In the genomic region with DNA sequence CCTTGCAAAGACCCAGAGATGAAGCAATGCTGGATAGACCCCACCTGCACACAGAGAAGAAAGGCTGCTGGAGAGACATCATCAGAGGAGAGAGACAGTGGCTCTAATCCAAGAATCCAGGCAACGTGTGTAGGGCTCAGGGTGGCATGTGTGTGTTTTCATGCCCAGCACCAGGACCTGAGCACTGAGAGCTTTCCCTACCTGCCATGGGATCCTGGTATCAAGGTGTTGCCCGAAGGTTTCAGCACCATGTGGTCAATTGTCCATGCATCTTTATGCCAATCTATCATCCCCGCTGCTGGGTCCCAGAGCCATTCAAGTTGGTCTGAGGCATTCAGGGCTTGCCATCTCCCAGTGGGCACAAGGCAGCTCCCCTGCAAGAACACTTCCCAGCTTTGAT, we compare ENCODE assay signal across 21 cellular contexts. TPM values are rescaled to one million over a fixed set of nuclear protein-coding genes. Genes with fewer than 3 reads are reported as not detected.
DNase-seq lines count a peak whose midpoint lies in the region; ATAC-seq, FAIRE-seq and TF ChIP-seq lines count a peak whose summit lies in the region.
"Had no signal": no experiment of that assay in that cellular context is flagged by ENCODE, and none has a peak within 500 bp of the region (broad histone marks: within the 10 kb centered on the region; RNA-seq: fewer than 3 reads in every experiment).

No MANE protein-coding gene starts in this region.

- H3K4me1 ChIP-seq in H1 (replicated peaks in 1 of 4; ENCODE audit: control insufficient read depth in 3 of 4, insufficient read depth in 4 of 4, low read length in 3 of 4) (peaks cover 0 to 4% (median 2%) of the 10 kb centered on the region in 4 experiments; a peak in 3 of 7 replicates), keratinocyte (ENCODE audit: control insufficient read depth, extremely low read depth, insufficient read depth, low read length) (peaks cover 24% of the 10 kb centered on the region)
- H3K4me1 ChIP-seq: A549, BE2C had no signal

- H3K4me3 Mint-ChIP-seq in stimulated activated effector memory CD8-positive, alpha-beta T cell treated with anti-CD3 and anti-CD28 coated beads, Interleukin-12 subunit alpha, Interleukin-12 subunit beta, amount 100 ng/mL, for 72 hours = no peak overlapping the region
- no peak overlapping the region for H3K4me3 Mint-ChIP-seq in activated CD4-positive, alpha-beta memory T cell treated with anti-CD3 and anti-CD28 coated beads, Interleukin-2, amount 10 ng/mL, durations not matched to agents 7 days and 5 days
- H3K4me3 Mint-ChIP-seq: CD4-positive, alpha-beta memory T cell; HFFc6 had no signal

- CTCF ChIA-PET in H1 (lab: Charles Lee; ENCODE audit: partially characterized antibody) = interaction anchor here (1.4 to 2.0 kb wide), 3 partner anchors 10 to 70 kb away, joined by 3 to 6 read pairs (median 5); no protein-coding TSS in a partner anchor
- CTCF ChIA-PET in activated CD4-positive, alpha-beta memory T cell treated with anti-CD3 and anti-CD28 coated beads, Interleukin-2, amount 10 ng/mL, durations not matched to agents 7 days and 5 days (lab: Charles Lee) = no interaction called here

- H3K79me2 ChIP-seq in H1 (ENCODE audit: control insufficient read depth in 1 of 2, insufficient read depth in 2 of 2, low read length in 2 of 2) (no peaks in the 10 kb centered on the region), keratinocyte (ENCODE audit: control insufficient read depth, insufficient read depth, low read length) (no peaks in the 10 kb centered on the region)

- no peak for TF ChIP-seq POLR2A in H1 (IDR thresholded peaks at IDR 0.05; ENCODE audit: control extremely low read depth in 1 of 2, low read depth in 2 of 2, low read length in 2 of 2)

- peaks cover 10% of the 10 kb centered on the region for H3K27me3 Mint-ChIP-seq in activated CD4-positive, alpha-beta memory T cell treated with anti-CD3 and anti-CD28 coated beads, Interleukin-2, amount 10 ng/mL, durations not matched to agents 7 days and 5 days

- H2BK120ac ChIP-seq in H1 (replicated peaks; ENCODE audit: low read depth, low read length) = no peak overlapping the region

- no peak overlapping the region for H4K91ac ChIP-seq in H1 (replicated peaks; ENCODE audit: insufficient read length, low read length)

- no peaks in the 10 kb centered on the region for H3K27me3 ChIP-seq in H1 (replicated peaks in 1 of 4; ENCODE audit: control insufficient read depth in 3 of 4, extremely low read depth in 1 of 4, insufficient read depth in 3 of 4, low read length in 3 of 4)
- H3K27me3 ChIP-seq in keratinocyte (ENCODE audit: control insufficient read depth, extremely low read depth, insufficient read depth, low read length) = no peaks in the 10 kb centered on the region
- H3K27me3 ChIP-seq: BE2C had no signal

- no peak overlapping the region for H3K56ac ChIP-seq in H1 (replicated peaks; ENCODE audit: insufficient read length, low read depth, low read length)

- no peak for TF ChIP-seq EP300 in H1 (IDR thresholded peaks at IDR 0.05; ENCODE audit: borderline replicate concordance in 1 of 2, low read depth in 2 of 2, low read length in 2 of 2)

- H3K27ac Mint-ChIP-seq in stimulated activated effector memory CD8-positive, alpha-beta T cell treated with anti-CD3 and anti-CD28 coated beads, Interleukin-12 subunit alpha, Interleukin-12 subunit beta, amount 100 ng/mL, for 72 hours = no peak overlapping the region
- no peak overlapping the region for H3K27ac Mint-ChIP-seq in activated CD4-positive, alpha-beta memory T cell treated with anti-CD3 and anti-CD28 coated beads, Interleukin-2, amount 10 ng/mL, durations not matched to agents 7 days and 5 days
- H3K27ac Mint-ChIP-seq: CD4-positive, alpha-beta memory T cell; HFFc6 had no signal

- no peak overlapping the region for H4K8ac ChIP-seq in H1 (ENCODE audit: extremely low read depth, insufficient read depth, low read length)

- DNase-seq in cardiac septum (ENCODE audit: low spot score) (peak; percentile 55), left cardiac atrium (no peak), H1 (ENCODE audit: low read depth in 1 of 2, low spot score in 2 of 2) (no peak), keratinocyte (ENCODE audit: low read depth, low spot score) (no peak), NOMO-1 (lab: John Stamatoyannopoulos, UW; ENCODE audit: unreplicated experiment in 2 of 2) (no peak)
- DNase-seq in stimulated activated effector memory CD8-positive, alpha-beta T cell treated with anti-CD3 and anti-CD28 coated beads, Interleukin-12 subunit alpha, Interleukin-12 subunit beta, amount 100 ng/mL, for 72 hours (ENCODE audit: low spot score in 2 of 2) = no peak
- DNase-seq in activated CD4-positive, alpha-beta memory T cell treated with anti-CD3 and anti-CD28 coated beads, Interleukin-2, amount 10 ng/mL, durations not matched to agents 7 days and 5 days = no peak
- DNase-seq: BE2C; CD4-positive, alpha-beta memory T cell; DMS153; DND-41; GDM1; HCEC 1CT; HFFc6 had no signal

- no peaks in the 10 kb centered on the region for H3K79me1 ChIP-seq in H1 (ENCODE audit: low read depth, low read length)

- no peaks in the 10 kb centered on the region for H3K9me1 ChIP-seq in keratinocyte (ENCODE audit: control insufficient read depth, extremely low read depth, insufficient read depth, low read length)

- 0 out of 2 replicates have a peak overlapping the region, but pooled peaks have one; percentile 23 for H2BK15ac ChIP-seq in H1 (ENCODE audit: low read length)

- TF ChIP-seq CTCF in H1 (IDR thresholded peaks at IDR 0.05; ENCODE audit: control extremely low read depth in 1 of 3, insufficient read depth in 1 of 3, low read depth in 1 of 3, low read length in 3 of 3) (no peak), keratinocyte (optimal IDR thresholded peaks at IDR 0.05 in 1 of 3, IDR thresholded peaks at IDR 0.05 in 1 of 3, conservative IDR thresholded peaks at IDR 0.05 in 1 of 3; ENCODE audit: extremely low read depth in 1 of 3, insufficient read depth in 2 of 3, low read length in 3 of 3) (no peak)

- H3K9me3 ChIP-seq in H1 (ENCODE audit: insufficient read depth in 2 of 2, low read depth in 1 of 2, low read length in 1 of 2) (no peaks in the 10 kb centered on the region), keratinocyte (ENCODE audit: control insufficient read depth, low read depth, low read length) (no peaks in the 10 kb centered on the region)
- H3K9me3 ChIP-seq: A549, BE2C had no signal

- no peak overlapping the region for H3K4me2 ChIP-seq in H1 (ENCODE audit: insufficient read depth in 1 of 2, low read depth in 2 of 2, low read length in 2 of 2)
- no peak overlapping the region for H3K4me2 ChIP-seq in keratinocyte (ENCODE audit: control insufficient read depth, extremely low read depth, insufficient read depth, low read depth, low read length)
- H3K4me2 ChIP-seq: A549 had no signal

- no peak overlapping the region; the same call in 1 of the 2 replicates for H2AK5ac ChIP-seq in H1 (ENCODE audit: low read depth, low read length)

- no peak overlapping the region for H3K18ac ChIP-seq in H1 (ENCODE audit: extremely low read depth, low read length)

- no peaks in the 10 kb centered on the region for H3K4me1 Mint-ChIP-seq in stimulated activated effector memory CD8-positive, alpha-beta T cell treated with anti-CD3 and anti-CD28 coated beads, Interleukin-12 subunit alpha, Interleukin-12 subunit beta, amount 100 ng/mL, for 72 hours
- H3K4me1 Mint-ChIP-seq in activated CD4-positive, alpha-beta memory T cell treated with anti-CD3 and anti-CD28 coated beads, Interleukin-2, amount 10 ng/mL, durations not matched to agents 7 days and 5 days = peaks cover 5% of the 10 kb centered on the region
- H3K4me1 Mint-ChIP-seq: CD4-positive, alpha-beta memory T cell had no signal

- intact Hi-C loops in cardiac septum (cut with DNase I) = no loop called here
- intact Hi-C loops in left cardiac atrium (cut with DNase I) = no loop called here

- H3K14ac ChIP-seq in H1 (ENCODE audit: insufficient read length) = no peak overlapping the region

- H3K23me2 ChIP-seq in H1 (ENCODE audit: low read depth, low read length) = no peaks in the 10 kb centered on the region

- no peak overlapping the region for H3K23ac ChIP-seq in H1 (ENCODE audit: insufficient read length)

- no peak for TF ChIP-seq RAD21 in H1 (IDR thresholded peaks at IDR 0.05 in 1 of 2, conservative IDR thresholded peaks at IDR 0.05 in 1 of 2; ENCODE audit: low read depth in 2 of 2, low read length in 2 of 2)

- no peak overlapping the region for H3K4ac ChIP-seq in H1 (replicated peaks; ENCODE audit: insufficient read length, low read depth, low read length)

- H4K20me1 ChIP-seq in H1 (replicated peaks in 1 of 2; ENCODE audit: control insufficient read depth in 1 of 2, insufficient read depth in 2 of 2, low read length in 2 of 2) (no peaks in the 10 kb centered on the region), keratinocyte (ENCODE audit: control insufficient read depth, extremely low read depth, insufficient read depth, low read length) (no peaks in the 10 kb centered on the region)

- FAIRE-seq in H1 (lab: Jason Lieb, UNC) (no peak), keratinocyte (lab: Jason Lieb, UNC) (peak; percentile 26)
- FAIRE-seq: A549, GM12892, HTR-8/SVneo had no signal

- H3K27ac ChIP-seq in H1 (ENCODE audit: low read depth, low read length) = no peak overlapping the region
- no peak overlapping the region for H3K27ac ChIP-seq in keratinocyte (ENCODE audit: control insufficient read depth, insufficient read depth, low read length)
- H3K27ac ChIP-seq: A549, C4-2B had no signal

- dilution Hi-C loops in keratinocyte (cut with MboI; ENCODE audit: extremely low pct_ligation_motif_present, low sequenced_read_pairs) = no loop called here

- no peak overlapping the region for H4K5ac ChIP-seq in H1 (ENCODE audit: insufficient read length, low read depth, low read length)

- no peaks in the 10 kb centered on the region for H3K36me3 Mint-ChIP-seq in stimulated activated effector memory CD8-positive, alpha-beta T cell treated with anti-CD3 and anti-CD28 coated beads, Interleukin-12 subunit alpha, Interleukin-12 subunit beta, amount 100 ng/mL, for 72 hours
- no peaks in the 10 kb centered on the region for H3K36me3 Mint-ChIP-seq in activated CD4-positive, alpha-beta memory T cell treated with anti-CD3 and anti-CD28 coated beads, Interleukin-2, amount 10 ng/mL, durations not matched to agents 7 days and 5 days (ENCODE audit: low read depth)
- H3K36me3 Mint-ChIP-seq: CD4-positive, alpha-beta memory T cell had no signal

- H3K4me3 ChIP-seq in H1 (ENCODE audit: extremely low read depth in 1 of 4, insufficient read depth in 2 of 4, low read depth in 3 of 4, low read length in 4 of 4) (no peak overlapping the region), keratinocyte (ENCODE audit: control insufficient read depth in 2 of 3, extremely low read depth in 1 of 3, insufficient read depth in 2 of 3, low read depth in 1 of 3, low read length in 3 of 3) (no peak overlapping the region)
- H3K4me3 ChIP-seq: A549 had no signal

- no peak overlapping the region for H2BK12ac ChIP-seq in H1 (ENCODE audit: low read depth, low read length)

- no peak for ATAC-seq in left cardiac atrium
- ATAC-seq in stimulated activated effector memory CD8-positive, alpha-beta T cell treated with anti-CD3 and anti-CD28 coated beads, Interleukin-12 subunit alpha, Interleukin-12 subunit beta, amount 100 ng/mL, for 72 hours = peak; percentile 24
- ATAC-seq in GM19467 (IDR thresholded peaks at IDR 0.05; ENCODE audit: unreplicated experiment) = no peak
- ATAC-seq: A549 had no signal

- H2BK5ac ChIP-seq in H1 (ENCODE audit: low read depth, low read length) = no peak overlapping the region

- no peaks in the 10 kb centered on the region for H3K9me3 Mint-ChIP-seq in stimulated activated effector memory CD8-positive, alpha-beta T cell treated with anti-CD3 and anti-CD28 coated beads, Interleukin-12 subunit alpha, Interleukin-12 subunit beta, amount 100 ng/mL, for 72 hours
- no peaks in the 10 kb centered on the region for H3K9me3 Mint-ChIP-seq in activated CD4-positive, alpha-beta memory T cell treated with anti-CD3 and anti-CD28 coated beads, Interleukin-2, amount 10 ng/mL, durations not matched to agents 7 days and 5 days
- H3K9me3 Mint-ChIP-seq: CD4-positive, alpha-beta memory T cell; HFFc6 had no signal

- H2AFZ ChIP-seq in H1 (ENCODE audit: low read length) (no peak overlapping the region), keratinocyte (ENCODE audit: control insufficient read depth, low read length) (no peak overlapping the region)

- POLR2A ChIA-PET in H1 (lab: Charles Lee; ENCODE audit: partially characterized antibody) = no interaction called here
- POLR2A ChIA-PET in activated CD4-positive, alpha-beta memory T cell treated with anti-CD3 and anti-CD28 coated beads, Interleukin-2, amount 10 ng/mL, durations not matched to agents 7 days and 5 days (lab: Charles Lee) = no interaction called here

- H3K9ac ChIP-seq in H1 (replicated peaks in 1 of 4; ENCODE audit: extremely low read depth in 1 of 4, low read depth in 3 of 4, low read length in 3 of 4) (no peak overlapping the region), keratinocyte (ENCODE audit: control insufficient read depth, extremely low read depth, insufficient read depth, low read length) (no peak overlapping the region)

- H2BK20ac ChIP-seq in H1 (ENCODE audit: low read length) = no peak overlapping the region

- 65% methylated on average over 3 of the region's 3 CpGs; no CpG with 5 or more reads in 1 of the 2 experiments for WGBS in H1 (ENCODE audit: extremely low coverage in 1 of 2, insufficient coverage in 1 of 2, insufficient read length in 1 of 2, insufficient replicate concordance in 2 of 2, low coverage in 1 of 2, low lambda C conversion rate in 2 of 2, missing lambda C conversion rate in 1 of 2), 2 experiments

- H3K36me3 ChIP-seq in H1 (ENCODE audit: control insufficient read depth in 2 of 4, insufficient read depth in 4 of 4, low read length in 3 of 4) = no peaks in the 10 kb centered on the region
- H3K36me3 ChIP-seq in keratinocyte (ENCODE audit: control insufficient read depth in 2 of 2, extremely low read depth in 1 of 2, insufficient read depth in 2 of 2, low read length in 2 of 2) = no peaks in the 10 kb centered on the region
- H3K36me3 ChIP-seq: BE2C had no signal

RNA-seq across cellular contexts. Expression of a gene that starts 7.5 kb away (rescaled TPM):
- total RNA-seq in cardiac septum (40.3 TPM), left cardiac atrium (100 to 1,000 TPM in 1 of 2 donors, 10 to 100 TPM in 1; 46.3 to 102 TPM)
- total RNA-seq in H1 (2021; fragmentation: NEBNext Ultra II Directional; extraction: Animal tissue kit (Norgen Biotek cat#: 25700)) = 0.07 TPM in 1 of 2 replicates, not detected in the other
- polyA plus RNA-seq in H1 (2011; rRNA removed) (under 0.01 and 0.02 TPM in 2 replicates), keratinocyte (0.01 TPM in 1 of 3 replicates, not detected in the others)
- 0.01 TPM for polyA plus RNA-seq in H1 (2011; cell fraction: cytosol; rRNA removed)
- polyA plus RNA-seq in H1 (2011; cell fraction: nucleus; rRNA removed) = 0.03 TPM
- 0.03 to 0.04 TPM (median 0.03 TPM) in 3 of 4 replicates, not detected in the other for polyA plus RNA-seq in H1 (2012, experiment 1 of 2)
- polyA plus RNA-seq in H1 (2012, experiment 2 of 2) = not detected
- 0.08 TPM for polyA plus RNA-seq in H1 (2013, experiment 1 of 2)
- polyA plus RNA-seq in H1 (2013, experiment 2 of 2) = 0.07 TPM
- polyA minus RNA-seq in H1 (2011; rRNA and poly(A)+ RNA removed) = 0.02 and 0.03 TPM in 2 replicates
- not detected for polyA minus RNA-seq in H1 (2011; cell fraction: cytosol; rRNA and poly(A)+ RNA removed)
- not detected for polyA minus RNA-seq in H1 (2011; cell fraction: nucleus; rRNA and poly(A)+ RNA removed)
- 0.06 TPM for polyA plus RNA-seq in keratinocyte (2011; ENCODE audit: low read depth)
- not detected in 2 replicates for polyA plus RNA-seq in keratinocyte (2011; cell fraction: cytosol; rRNA removed)
- polyA plus RNA-seq in keratinocyte (2011; cell fraction: nucleus; rRNA removed) = 0.01 and 0.05 TPM in 2 replicates
- 0.04 TPM in 1 of 2 replicates, not detected in the other for polyA plus RNA-seq in keratinocyte (2012; ENCODE audit: low replicate concordance)
- 0.03 to 0.16 TPM (median 0.13 TPM) in 3 replicates for polyA minus RNA-seq in keratinocyte
- not detected for polyA minus RNA-seq in keratinocyte (2011; cell fraction: cytosol; rRNA and poly(A)+ RNA removed)
- not detected in 2 replicates for polyA minus RNA-seq in keratinocyte (2011; cell fraction: nucleus; rRNA and poly(A)+ RNA removed)
- 1 to 10 TPM; 5.1 to 5.6 TPM for total RNA-seq in activated CD4-positive, alpha-beta memory T cell treated with anti-CD3 and anti-CD28 coated beads, Interleukin-2, amount 10 ng/mL, durations not matched to agents 7 days and 5 days
- total RNA-seq: H4, HFFc6 had no signal
- polyA plus RNA-seq: A549 had no signal

RNA-seq across cellular contexts. Expression of a gene that starts 44.1 kb away (rescaled TPM):
- total RNA-seq in cardiac septum = 27.0 TPM
- 10 to 100 TPM; 20.6 to 50.5 TPM for total RNA-seq in left cardiac atrium
- 0.43 and 0.75 TPM in 2 replicates for total RNA-seq in H1 (2021; fragmentation: NEBNext Ultra II Directional; extraction: Animal tissue kit (Norgen Biotek cat#: 25700))
- polyA plus RNA-seq in H1 (2011; rRNA removed) = 0.21 and 0.46 TPM in 2 replicates
- polyA plus RNA-seq in H1 (2011; cell fraction: cytosol; rRNA removed) = 0.28 TPM
- polyA plus RNA-seq in H1 (2011; cell fraction: nucleus; rRNA removed) = 0.68 TPM
- polyA plus RNA-seq in H1 (2012, experiment 1 of 2) = 0.16 to 0.40 TPM (median 0.22 TPM) in 4 replicates
- 0.31 TPM for polyA plus RNA-seq in H1 (2012, experiment 2 of 2)
- 0.36 TPM for polyA plus RNA-seq in H1 (2013, experiment 1 of 2)
- polyA plus RNA-seq in H1 (2013, experiment 2 of 2) = 0.33 TPM
- polyA minus RNA-seq in H1 (2011; rRNA and poly(A)+ RNA removed) = 0.12 and 0.19 TPM in 2 replicates
- polyA minus RNA-seq in H1 (2011; cell fraction: cytosol; rRNA and poly(A)+ RNA removed) = not detected
- polyA minus RNA-seq in H1 (2011; cell fraction: nucleus; rRNA and poly(A)+ RNA removed) = 0.40 TPM
- 2.1 to 6.2 TPM (median 4.7 TPM) in 3 replicates for polyA plus RNA-seq in keratinocyte
- 8.9 TPM for polyA plus RNA-seq in keratinocyte (2011; ENCODE audit: low read depth)
- polyA plus RNA-seq in keratinocyte (2011; cell fraction: cytosol; rRNA removed) = 2.0 and 2.1 TPM in 2 replicates
- polyA plus RNA-seq in keratinocyte (2011; cell fraction: nucleus; rRNA removed) = 11.2 and 11.4 TPM in 2 replicates
- 1.9 and 19.0 TPM in 2 replicates for polyA plus RNA-seq in keratinocyte (2012; ENCODE audit: low replicate concordance)
- polyA minus RNA-seq in keratinocyte = 1.6 to 4.6 TPM (median 3.7 TPM) in 3 replicates
- 3.8 TPM for polyA minus RNA-seq in keratinocyte (2011; cell fraction: cytosol; rRNA and poly(A)+ RNA removed)
- polyA minus RNA-seq in keratinocyte (2011; cell fraction: nucleus; rRNA and poly(A)+ RNA removed) = 9.2 and 9.4 TPM in 2 replicates
- total RNA-seq in activated CD4-positive, alpha-beta memory T cell treated with anti-CD3 and anti-CD28 coated beads, Interleukin-2, amount 10 ng/mL, durations not matched to agents 7 days and 5 days = not detected

RNA-seq across cellular contexts. Expression of a gene that starts 58.5 kb away (rescaled TPM):
- total RNA-seq in cardiac septum = not detected
- total RNA-seq in left cardiac atrium = not detected
- total RNA-seq in H1 (2021; fragmentation: NEBNext Ultra II Directional; extraction: Animal tissue kit (Norgen Biotek cat#: 25700)) = not detected in 2 replicates
- polyA plus RNA-seq in H1 (2011; rRNA removed) = 0.05 and 0.14 TPM in 2 replicates
- polyA plus RNA-seq in H1 (2011; cell fraction: cytosol; rRNA removed) = 0.08 TPM
- polyA plus RNA-seq in H1 (2011; cell fraction: nucleus; rRNA removed) = 0.10 TPM
- not detected in 4 replicates for polyA plus RNA-seq in H1 (2012, experiment 1 of 2)
- polyA plus RNA-seq in H1 (2012, experiment 2 of 2) = not detected
- not detected for polyA plus RNA-seq in H1 (2013, experiment 1 of 2)
- polyA plus RNA-seq in H1 (2013, experiment 2 of 2) = 0.04 TPM
- polyA minus RNA-seq in H1 (2011; rRNA and poly(A)+ RNA removed) = not detected in 2 replicates
- not detected for polyA minus RNA-seq in H1 (2011; cell fraction: cytosol; rRNA and poly(A)+ RNA removed)
- polyA minus RNA-seq in H1 (2011; cell fraction: nucleus; rRNA and poly(A)+ RNA removed) = not detected
- not detected in 3 replicates for polyA plus RNA-seq in keratinocyte
- not detected for polyA plus RNA-seq in keratinocyte (2011; ENCODE audit: low read depth)
- not detected in 2 replicates for polyA plus RNA-seq in keratinocyte (2011; cell fraction: cytosol; rRNA removed)
- not detected in 2 replicates for polyA plus RNA-seq in keratinocyte (2011; cell fraction: nucleus; rRNA removed)
- not detected in 2 replicates for polyA plus RNA-seq in keratinocyte (2012; ENCODE audit: low replicate concordance)
- not detected in 3 replicates for polyA minus RNA-seq in keratinocyte
- polyA minus RNA-seq in keratinocyte (2011; cell fraction: cytosol; rRNA and poly(A)+ RNA removed) = not detected
- polyA minus RNA-seq in keratinocyte (2011; cell fraction: nucleus; rRNA and poly(A)+ RNA removed) = not detected in 2 replicates
- total RNA-seq in activated CD4-positive, alpha-beta memory T cell treated with anti-CD3 and anti-CD28 coated beads, Interleukin-2, amount 10 ng/mL, durations not matched to agents 7 days and 5 days = not detected
- total RNA-seq: CD4-positive, alpha-beta memory T cell; H4; HFFc6 had no signal
- polyA plus RNA-seq: AG04450; CD4-positive, alpha-beta memory T cell had no signal

Comparison
In these comparisons a context has a peak if more than half of its experiments do, and no peak if none do; other contexts are left out.
1. RNA of a gene that starts 44.1 kb away (total RNA-seq): 20.6 to 50.5 TPM in left cardiac atrium and 27.0 TPM in cardiac septum (single experiment); 0.43 to 0.75 TPM in H1 and not detected in activated CD4-positive, alpha-beta memory T cell treated with anti-CD3 and anti-CD28 coated beads, Interleukin-2, amount 10 ng/mL, durations not matched to agents 7 days and 5 days; every median in the first group is over 10 times any median in the second.